Comparison of ENCODE assay signal across 9 cellular contexts in genomic region chr17:45895969-45896793, GRCh38. TPM values are rescaled to one million over a fixed set of nuclear protein-coding genes. Genes with fewer than 3 reads are reported as not detected.
DNase-seq lines count a peak whose midpoint lies in the region; ATAC-seq and TF ChIP-seq lines count a peak whose summit lies in the region.
"Had no signal": no experiment of that assay in that cellular context is flagged by ENCODE, and none has a peak within 500 bp of the region (broad histone marks: within the 10 kb centered on the region; RNA-seq: fewer than 3 reads in every experiment).

No MANE protein-coding gene starts in this region.

- H4K20me1 ChIP-seq in BLaER1 treated with 17β-estradiol and CSF1 and Interleukin-3, amounts not matched to agents 10 nM and 100 nM, result peaks cover 0 to 38% (median 22%) of the 10 kb centered on the region in 11 experiments; a peak in 16 of 22 replicates

- peaks cover 44% of the 10 kb centered on the region for H3K27me3 Mint-ChIP-seq in central memory CD8-positive, alpha-beta T cell
- H3K27me3 Mint-ChIP-seq in neural crest cell (ENCODE audit: low read depth), result peaks cover 90% of the 10 kb centered on the region

- H3K4me3 ChIP-seq in BLaER1 treated with 17β-estradiol and CSF1 and Interleukin-3, amounts not matched to agents 10 nM and 100 nM, result peak overlapping the region; percentile 64 to 79 (median 72); a peak in 18 of 20 replicates
- H3K4me3 ChIP-seq in HEK293 (ENCODE audit: low read depth, low read length), result peak overlapping the region; percentile 74

- no peak for TF ChIP-seq CTCF in HEK293 (tag by site-specific recombination; IDR thresholded peaks at IDR 0.05)
- TF ChIP-seq CTCF in neural crest cell (conservative IDR thresholded peaks at IDR 0.05), result no peak

- peak overlapping the region; percentile 92 to 100 (median 100) for H3K4me2 ChIP-seq in BLaER1 treated with 17β-estradiol and CSF1 and Interleukin-3, amounts not matched to agents 10 nM and 100 nM

- CTCF ChIA-PET in HEK293 (lab: Yijun Ruan, JAX), result interaction anchor here (1.4 kb wide), 1 partner anchor 12 kb away, joined by 3 read pairs; no protein-coding TSS in a partner anchor

- POLR2A ChIA-PET in HEK293 (lab: Yijun Ruan, JAX), result no interaction called here

- H3K9ac ChIP-seq in BLaER1 treated with 17β-estradiol and CSF1 and Interleukin-3, amounts not matched to agents 10 nM and 100 nM, result peak overlapping the region in 1 of 11 experiments; percentile 76; a peak in 1 of 22 replicates

- DNase-seq in central memory CD8-positive, alpha-beta T cell (ENCODE audit: low spot score in 2 of 2), result no peak
- DNase-seq in neural crest cell (ENCODE audit: low read depth, low spot score), result no peak
- DNase-seq in cerebellum (ENCODE audit: low spot score), result no peak
- DNase-seq in 8988T, result no peak
- DNase-seq in NCI-H2196 treated with DMSO at 0.1 percent for 48 hours (lab: John Stamatoyannopoulos, UW; ENCODE audit: unreplicated experiment), result no peak

- H3K4me1 Mint-ChIP-seq in central memory CD8-positive, alpha-beta T cell, result peaks cover 6% of the 10 kb centered on the region
- peaks cover 19% of the 10 kb centered on the region for H3K4me1 Mint-ChIP-seq in neural crest cell

- H3K4me1 ChIP-seq in BLaER1 treated with 17β-estradiol and CSF1 and Interleukin-3, amounts not matched to agents 10 nM and 100 nM, result peaks cover 4 to 20% (median 17%) of the 10 kb centered on the region in 10 experiments; a peak in 17 of 20 replicates
- H3K4me1 ChIP-seq in HEK293 (ENCODE audit: control insufficient read depth, insufficient read depth, low read length), result peaks cover 11% of the 10 kb centered on the region; the same call in 1 of the 2 replicates

- H3K4me3 Mint-ChIP-seq in central memory CD8-positive, alpha-beta T cell, result peak overlapping the region; percentile 83
- peak overlapping the region; percentile 86 for H3K4me3 Mint-ChIP-seq in neural crest cell

- no peaks in the 10 kb centered on the region for H3K9me3 ChIP-seq in BLaER1 treated with 17β-estradiol and CSF1 and Interleukin-3, amounts not matched to agents 10 nM and 100 nM (replicated peaks in 1 of 11)
- no peaks in the 10 kb centered on the region for H3K9me3 ChIP-seq in HEK293 (ENCODE audit: control insufficient read depth, insufficient read depth, low read depth, low read length)

- peaks cover 58 to 78% (median 74%) of the 10 kb centered on the region in 11 experiments for H3K27me3 ChIP-seq in BLaER1 treated with 17β-estradiol and CSF1 and Interleukin-3, amounts not matched to agents 10 nM and 100 nM

- H3K27ac ChIP-seq in BLaER1 treated with 17β-estradiol and CSF1 and Interleukin-3, amounts not matched to agents 10 nM and 100 nM, result no peak overlapping the region
- no peak overlapping the region for H3K27ac ChIP-seq in HEK293 (ENCODE audit: extremely low read depth, low read depth, low read length)
- H3K27ac ChIP-seq: HL-60 had no signal

- no peaks in the 10 kb centered on the region for H3K9me3 Mint-ChIP-seq in central memory CD8-positive, alpha-beta T cell
- H3K9me3 Mint-ChIP-seq in neural crest cell, result no peaks in the 10 kb centered on the region

- ATAC-seq in central memory CD8-positive, alpha-beta T cell (replicated peaks; ENCODE audit: extremely low read depth, poor library complexity, severe bottlenecking), result no peak
- no peak for ATAC-seq in GM21390 (IDR thresholded peaks at IDR 0.05; ENCODE audit: unreplicated experiment)

- no peak overlapping the region for H3K27ac Mint-ChIP-seq in central memory CD8-positive, alpha-beta T cell (ENCODE audit: low read depth)
- no peak overlapping the region for H3K27ac Mint-ChIP-seq in neural crest cell (ENCODE audit: unreplicated experiment)

- peaks cover 6% of the 10 kb centered on the region for H3K36me3 Mint-ChIP-seq in central memory CD8-positive, alpha-beta T cell (ENCODE audit: insufficient read depth)
- no peaks in the 10 kb centered on the region for H3K36me3 Mint-ChIP-seq in neural crest cell (ENCODE audit: low read depth)

- H3K36me3 ChIP-seq in BLaER1 treated with 17β-estradiol and CSF1 and Interleukin-3, amounts not matched to agents 10 nM and 100 nM, result no peaks in the 10 kb centered on the region
- H3K36me3 ChIP-seq in HEK293 (ENCODE audit: control insufficient read depth in 2 of 2, insufficient read depth in 1 of 2, low read length in 2 of 2), result no peaks in the 10 kb centered on the region

TF ChIP-seq in HEK293, 187 proteins besides CTCF, POLR2A, EP300 and RAD21:
- TF ChIP-seq ZBTB48 (tag by site-specific recombination; IDR thresholded peaks at IDR 0.05) (no peak), ZSCAN16 (tag by site-specific recombination; IDR thresholded peaks at IDR 0.05) (peak; percentile 90), ZNF366 (tag by site-specific recombination; conservative IDR thresholded peaks at IDR 0.05) (0 out of 2 replicates have a peak, but pooled peaks have one; percentile 12), ZNF391 (tag by site-specific recombination; IDR thresholded peaks at IDR 0.05; ENCODE audit: borderline replicate concordance, low read depth) (no peak), ZNF768 (tag by site-specific recombination; IDR thresholded peaks at IDR 0.05) (no peak), ZNF350 (tag by site-specific recombination; IDR thresholded peaks at IDR 0.05) (no peak), ZNF433 (tag by site-specific recombination; IDR thresholded peaks at IDR 0.05; ENCODE audit: low read depth) (no peak), HOXD13 (CRISPR knock-in tag; IDR thresholded peaks at IDR 0.05; ENCODE audit: borderline replicate concordance) (no peak)

RNA-seq across cellular contexts. Expression of gene MAPT, which starts 1.8 kb away (rescaled TPM):
- total RNA-seq in neural crest cell (9.5 and 13.0 TPM in 2 replicates), cerebellum (90.3 TPM)

RNA-seq across cellular contexts. Expression of gene SPPL2C, which starts 51.5 kb away (rescaled TPM):
- total RNA-seq in neural crest cell (not detected in 2 replicates), cerebellum (0.18 TPM)
